Comparison of ENCODE assay signal across 6 cellular contexts in the genomic region with DNA sequence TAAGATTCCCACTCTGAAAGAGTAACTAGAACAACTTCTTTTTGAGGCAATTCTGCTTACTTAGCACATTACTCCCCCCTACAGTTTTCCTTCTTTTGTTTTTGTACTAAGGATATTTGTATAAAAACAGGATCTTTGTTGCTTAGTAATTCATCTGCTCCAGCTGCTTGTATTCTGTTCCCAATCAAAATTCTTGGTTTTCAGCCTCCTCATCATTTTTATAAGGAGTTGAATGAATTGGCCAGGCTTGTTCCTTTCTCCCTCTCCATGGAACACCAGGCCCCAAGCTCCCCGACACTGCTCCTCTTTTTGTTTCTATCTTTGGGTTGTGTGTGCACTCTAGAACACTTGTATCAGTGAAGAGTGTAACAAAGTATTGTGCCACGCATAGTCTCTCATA.
DNase-seq lines count a peak whose midpoint lies in the region; ATAC-seq, FAIRE-seq and TF ChIP-seq lines count a peak whose summit lies in the region.
"Not testable (repeated sequence)": the region's sequence is repeated elsewhere in the genome, so short reads cannot be mapped to it uniquely, and the experiment has no call there.

No MANE protein-coding gene starts in this region.

- H2BK120ac ChIP-seq in IMR-90 (ENCODE audit: low read depth, low read length) = not testable (repeated sequence)

- not testable (repeated sequence) for TF ChIP-seq CTCF in AG10803 (conservative IDR thresholded peaks at IDR 0.05; ENCODE audit: low read length); IMR-90 (conservative IDR thresholded peaks at IDR 0.05; ENCODE audit: low read depth, low read length); brain (conservative IDR thresholded peaks at IDR 0.05); nephron (IDR thresholded peaks at IDR 0.05; ENCODE audit: unreplicated experiment in 3 of 3)

- in situ Hi-C loops in IMR-90 (cut with MboI; ENCODE audit: low sequenced_read_pairs) = not testable (repeated sequence)

- not testable (repeated sequence) for H3K9me1 ChIP-seq in IMR-90 (ENCODE audit: insufficient read depth, low read length)

- H2BK20ac ChIP-seq in IMR-90 (ENCODE audit: low read depth, low read length) = not testable (repeated sequence)

- not testable (repeated sequence) for H4K91ac ChIP-seq in IMR-90 (ENCODE audit: insufficient read depth, low read depth, low read length)

- not testable (repeated sequence) for H4K5ac ChIP-seq in IMR-90 (ENCODE audit: low read depth, low read length)

- H3K23ac ChIP-seq in IMR-90 (ENCODE audit: low read depth, low read length) = not testable (repeated sequence)

- not testable (repeated sequence) for H2AFZ ChIP-seq in IMR-90 (replicated peaks; ENCODE audit: low read length, poor library complexity)

- not testable (repeated sequence) for H3K27me3 ChIP-seq in IMR-90 (ENCODE audit: control insufficient read depth, insufficient read depth, low read length)

- H4K8ac ChIP-seq in IMR-90 (ENCODE audit: low read depth in 2 of 2, low read length in 2 of 2) = not testable (repeated sequence)

- peak; percentile 94 for FAIRE-seq in endometrium (lab: Jason Lieb, UNC)

- H3K14ac ChIP-seq in IMR-90 (replicated peaks; ENCODE audit: low read depth, low read length) = not testable (repeated sequence)

- H3K27me3 Mint-ChIP-seq in brain; nephron (ENCODE audit: low read depth): not testable (repeated sequence)

- not testable (repeated sequence) for H3K9ac ChIP-seq in IMR-90 (ENCODE audit: low read depth, low read length)

- WGBS in IMR-90 (ENCODE audit: extremely low coverage in 2 of 2, insufficient read length in 1 of 2), 2 experiments = no CpG with 5 or more reads among the region's 2 CpGs

- peak; percentile 31 for DNase-seq in AG10803 (ENCODE audit: low read depth)
- DNase-seq in IMR-90 = not testable (repeated sequence)
- DNase-seq in fibroblast of gingiva (ENCODE audit: low read depth) = peak; percentile 52

- H3K9me3 Mint-ChIP-seq in brain, nephron: not testable (repeated sequence)

- not testable (repeated sequence) for H3K79me1 ChIP-seq in IMR-90 (ENCODE audit: low read depth in 1 of 2, low read length in 2 of 2)

- H3K27ac Mint-ChIP-seq in brain (peak overlapping the region in 3 of 5 experiments; percentile 47 to 76 (median 73)), nephron (peak overlapping the region; percentile 55 to 74 (median 65))

- H2AK9ac ChIP-seq in IMR-90 (replicated peaks; ENCODE audit: low read depth, low read length, poor library complexity) = not testable (repeated sequence)

- H3K4ac ChIP-seq in IMR-90 (ENCODE audit: low read depth, low read length) = not testable (repeated sequence)

- not testable (repeated sequence) for BruUV-seq in IMR-90 (replicated peaks; lab: Mats Ljungman, UMichigan)

- not testable (repeated sequence) for H3K36me3 Mint-ChIP-seq in brain
- peaks cover 14% of the 10 kb centered on the region for H3K36me3 Mint-ChIP-seq in nephron (ENCODE audit: low read depth)

- not testable (repeated sequence) for H2BK5ac ChIP-seq in IMR-90 (ENCODE audit: low read depth, low read length, poor library complexity, severe bottlenecking)

- not testable (repeated sequence) for H3K4me2 ChIP-seq in IMR-90 (ENCODE audit: low read depth, low read length)

- intact Hi-C loops in IMR-90 (cut with micrococcal nuclease) = not testable (repeated sequence)

- not testable (repeated sequence) for H3K56ac ChIP-seq in IMR-90 (ENCODE audit: extremely low read depth, insufficient read depth, low read length)

- H3K27ac ChIP-seq in IMR-90 (ENCODE audit: insufficient read depth, low read length) = not testable (repeated sequence)

- not testable (repeated sequence) for H3K18ac ChIP-seq in IMR-90 (ENCODE audit: low read depth, low read length)

- CTCF ChIA-PET in IMR-90 (lab: Yijun Ruan, JAX) = not testable (repeated sequence)

- not testable (repeated sequence) for H3K9me3 ChIP-seq in IMR-90 (ENCODE audit: control insufficient read depth, insufficient read depth, low read length)

- peak overlapping the region in 1 of 5 experiments; percentile 28 for H3K4me3 Mint-ChIP-seq in brain
- H3K4me3 Mint-ChIP-seq in nephron = not testable (repeated sequence)

- dilution Hi-C loops in IMR-90 (cut with HindIII; ENCODE audit: low sequenced_read_pairs, unreplicated experiment) = not testable (repeated sequence)

- not testable (repeated sequence) for H2AK5ac ChIP-seq in IMR-90 (ENCODE audit: low read depth, low read length)

- H3K4me1 ChIP-seq in IMR-90 (ENCODE audit: control insufficient read depth, insufficient read depth, low read length) = not testable (repeated sequence)

- TF ChIP-seq RAD21 in IMR-90 (IDR thresholded peaks at IDR 0.05; ENCODE audit: low read length) = not testable (repeated sequence)

- ATAC-seq in IMR-90 (ENCODE audit: low read depth) = not testable (repeated sequence)

- POLR2A ChIA-PET in IMR-90 (lab: Charles Lee; ENCODE audit: unreplicated experiment) = not testable (repeated sequence)

- not testable (repeated sequence) for H3K36me3 ChIP-seq in IMR-90 (ENCODE audit: control insufficient read depth, insufficient read depth, low read length)

- H2BK15ac ChIP-seq in IMR-90 (ENCODE audit: low read depth, low read length) = not testable (repeated sequence)

- H3K4me3 ChIP-seq in AG10803 (ENCODE audit: low read length); IMR-90 (ENCODE audit: insufficient read depth, low read depth, low read length): not testable (repeated sequence)

- H3K4me1 Mint-ChIP-seq in brain = peaks cover 10% of the 10 kb centered on the region
- H3K4me1 Mint-ChIP-seq in nephron = not testable (repeated sequence)

- not testable (repeated sequence) for H4K20me1 ChIP-seq in IMR-90 (ENCODE audit: insufficient read depth, low read length)

- not testable (repeated sequence) for TF ChIP-seq POLR2A in IMR-90 (IDR thresholded peaks at IDR 0.05; ENCODE audit: low read depth, low read length)

TF ChIP-seq in IMR-90, 13 proteins besides CTCF, POLR2A, EP300 and RAD21:
- TF ChIP-seq MAFK (IDR thresholded peaks at IDR 0.05; ENCODE audit: low read depth, low read length) = peak; percentile 58
